In genomic region chr5:90709323-90710148, GRCh38 we compare ENCODE assay signal across 10 cellular contexts.
DNase-seq lines count a peak whose midpoint lies in the region; TF ChIP-seq lines count a peak whose summit lies in the region.
"Had no signal": no experiment of that assay in that cellular context is flagged by ENCODE, and none has a peak within 500 bp of the region (broad histone marks: within the 10 kb centered on the region; RNA-seq: fewer than 3 reads in every experiment).

No MANE protein-coding gene starts in this region.

- no peaks in the 10 kb centered on the region for H3K36me3 ChIP-seq in cardiac muscle cell
- peaks cover 6 to 9% of the 10 kb centered on the region in 2 experiments for H3K36me3 ChIP-seq in HEK293 (ENCODE audit: control insufficient read depth in 2 of 2, insufficient read depth in 1 of 2, low read length in 2 of 2)
- H3K36me3 ChIP-seq: tibial artery had no signal

- DNase-seq in cardiac muscle cell (ENCODE audit: low read depth in 1 of 2, low spot score in 1 of 2), result peak; percentile 52 to 60
- no peak for DNase-seq in cardiac septum (ENCODE audit: low spot score)
- DNase-seq in NCI-H146 treated with DMSO at 0.1 percent for 48 hours (lab: John Stamatoyannopoulos, UW; ENCODE audit: unreplicated experiment), result peak; percentile 9
- peak; percentile 40 for DNase-seq in astrocyte of the cerebellum (ENCODE audit: low read depth)
- DNase-seq in iris pigment epithelial cell (ENCODE audit: low read depth), result peak; percentile 54
- DNase-seq in type B pancreatic cell (ENCODE audit: extremely low spot score, unreplicated experiment), result no peak
- no peak for DNase-seq in activated effector memory CD4-positive, alpha-beta T cell treated with anti-CD3 and anti-CD28 coated beads, Interleukin-2, amount 50 U/mL, for 16 hours

- no peak overlapping the region for H3K27ac Mint-ChIP-seq in type B pancreatic cell

- POLR2A ChIA-PET in HEK293 (lab: Yijun Ruan, JAX), result no interaction called here

- TF ChIP-seq CTCF in cardiac muscle cell (IDR thresholded peaks at IDR 0.05; ENCODE audit: low read depth, low read length), result peak; percentile 77
- TF ChIP-seq CTCF in HEK293 (tag by site-specific recombination; IDR thresholded peaks at IDR 0.05), result 0 out of 2 replicates have a peak, but pooled peaks have one; percentile 17
- TF ChIP-seq CTCF in astrocyte of the cerebellum (IDR thresholded peaks at IDR 0.05; ENCODE audit: low read depth, low read length, missing control alignments), result peak; percentile 96
- TF ChIP-seq CTCF in type B pancreatic cell (conservative IDR thresholded peaks at IDR 0.05), result peak; percentile 80

- H3K4me1 Mint-ChIP-seq in type B pancreatic cell (ENCODE audit: unreplicated experiment), result peaks cover 5% of the 10 kb centered on the region

- no peaks in the 10 kb centered on the region for H3K27me3 ChIP-seq in cardiac muscle cell
- H3K27me3 ChIP-seq: tibial artery had no signal

- no peak overlapping the region for H3K4me3 Mint-ChIP-seq in type B pancreatic cell

- no peaks in the 10 kb centered on the region for H3K36me3 Mint-ChIP-seq in type B pancreatic cell

- in situ Hi-C loops in astrocyte of the cerebellum (cut with HindIII; ENCODE audit: low sequenced_read_pairs), result no loop called here

- H3K9me3 ChIP-seq in cardiac muscle cell (ENCODE audit: low read depth) (no peaks in the 10 kb centered on the region), HEK293 (ENCODE audit: control insufficient read depth, insufficient read depth, low read depth, low read length) (no peaks in the 10 kb centered on the region)
- H3K9me3 ChIP-seq: tibial artery had no signal

- CTCF ChIA-PET in HEK293 (lab: Yijun Ruan, JAX), result interaction anchor here (0.6 to 4.0 kb wide), 22 partner anchors 9 to 713 kb away, joined by 3 to 53 read pairs (median 4); no protein-coding TSS in a partner anchor

- no peak overlapping the region for H3K4me3 ChIP-seq in cardiac muscle cell
- H3K4me3 ChIP-seq in HEK293 (ENCODE audit: low read depth, low read length), result no peak overlapping the region
- H3K4me3 ChIP-seq in astrocyte of the cerebellum (ENCODE audit: low read depth, low read length), result no peak overlapping the region
- H3K4me3 ChIP-seq: tibial artery had no signal

- H3K27me3 Mint-ChIP-seq in type B pancreatic cell, result no peaks in the 10 kb centered on the region

- intact Hi-C loops in cardiac septum (cut with DNase I), result no loop called here

- H3K27ac ChIP-seq in cardiac muscle cell (no peak overlapping the region), HEK293 (ENCODE audit: extremely low read depth, low read depth, low read length) (no peak overlapping the region)
- H3K27ac ChIP-seq: epithelial cell of prostate, tibial artery had no signal

- H3K9me3 Mint-ChIP-seq in type B pancreatic cell, result no peaks in the 10 kb centered on the region

- H3K4me1 ChIP-seq in cardiac muscle cell (ENCODE audit: low read depth) (no peaks in the 10 kb centered on the region), HEK293 (ENCODE audit: control insufficient read depth, insufficient read depth, low read length) (no peaks in the 10 kb centered on the region)
- H3K4me1 ChIP-seq: tibial artery had no signal

TF ChIP-seq in HEK293, 187 proteins besides CTCF, POLR2A, EP300 and RAD21:
- TF ChIP-seq ZNF221 (tag by site-specific recombination; IDR thresholded peaks at IDR 0.05; ENCODE audit: borderline replicate concordance), result no peak
- TF ChIP-seq ZNF654 (tag by site-specific recombination; IDR thresholded peaks at IDR 0.05; ENCODE audit: low read depth), result peak; percentile 51
- TF ChIP-seq REST (tag by site-specific recombination; IDR thresholded peaks at IDR 0.05), result peak; percentile 76
- TF ChIP-seq ZNF660 (tag by site-specific recombination; IDR thresholded peaks at IDR 0.05), result peak; percentile 65; the same call in 1 of the 2 replicates
TF ChIP-seq in HEK293: peak in this region for 3.

Comparison
In these comparisons a context has a peak if more than half of its experiments do, and no peak if none do; other contexts are left out.
1. DNase-seq: peak in cardiac muscle cell (2 of 2), NCI-H146 treated with DMSO at 0.1 percent for 48 hours (single experiment), astrocyte of the cerebellum (single experiment) and iris pigment epithelial cell (single experiment); none in cardiac septum (single experiment), type B pancreatic cell (single experiment) and activated effector memory CD4-positive, alpha-beta T cell treated with anti-CD3 and anti-CD28 coated beads, Interleukin-2, amount 50 U/mL, for 16 hours (single experiment).
2. CTCF ChIP-seq: peak in every context shown above with its lines; median percentile 96 in astrocyte of the cerebellum; 80 in type B pancreatic cell; 77 in cardiac muscle cell; 17 in HEK293.